In the genomic region with DNA sequence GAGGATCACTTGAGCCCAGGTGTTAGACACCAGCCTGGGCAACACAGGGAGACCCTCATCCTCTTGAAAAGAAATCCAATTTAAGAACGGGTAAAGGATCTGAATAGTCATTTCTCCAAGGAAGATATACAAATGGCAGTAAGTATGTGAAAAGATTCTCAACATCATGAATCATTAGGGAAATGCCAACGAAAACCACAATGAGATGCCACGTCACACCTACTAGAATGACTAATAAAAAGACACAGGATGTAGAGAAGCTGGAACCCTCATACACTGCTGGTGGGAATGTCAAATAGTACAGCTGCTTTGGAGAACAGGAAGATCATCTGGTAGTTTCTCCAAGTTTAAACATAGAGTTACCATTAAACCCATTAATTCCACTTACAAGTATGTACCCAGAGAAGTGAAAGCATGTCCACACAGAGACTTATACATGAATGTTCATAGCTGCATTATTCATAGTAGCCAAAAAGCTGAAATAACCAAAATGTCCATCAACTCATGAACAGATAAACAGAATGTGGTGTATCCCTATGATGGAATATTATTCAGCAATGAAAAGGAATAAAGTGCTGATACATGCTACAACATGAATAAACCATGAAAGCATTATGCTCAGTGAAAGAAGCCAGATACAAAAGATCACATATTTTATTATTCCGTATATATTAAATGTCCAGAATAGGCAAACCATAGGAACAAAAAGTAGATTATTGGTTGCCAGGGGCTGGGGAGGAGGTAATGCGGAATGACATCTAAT, we compare ENCODE assay signal across 9 cellular contexts. TPM values are rescaled to one million over a fixed set of nuclear protein-coding genes. Genes with fewer than 3 reads are reported as not detected.
A peak's percentile ranks its signal among the peaks of the same experiment; 100 is the strongest.
DNase-seq lines count a peak whose midpoint lies in the region; ATAC-seq and TF ChIP-seq lines count a peak whose summit lies in the region.
"Had no signal": no experiment of that assay in that cellular context is flagged by ENCODE, and none has a peak within 500 bp of the region (broad histone marks: within the 10 kb centered on the region; RNA-seq: fewer than 3 reads in every experiment).

No MANE protein-coding gene starts in this region.

- CTCF ChIA-PET in OCI-LY7 (lab: Charles Lee; ENCODE audit: unreplicated experiment): no interaction called here

- TF ChIP-seq CTCF in OCI-LY7 (conservative IDR thresholded peaks at IDR 0.05; ENCODE audit: low read length): no peak

- H3K27ac Mint-ChIP-seq in memory B cell (no peak overlapping the region), immature natural killer cell (no peak overlapping the region)

- no peaks in the 10 kb centered on the region for H3K4me1 ChIP-seq in OCI-LY7 (ENCODE audit: insufficient read depth, low read length, poor library complexity, severe bottlenecking)

- DNase-seq in EL (peak; percentile 98), memory B cell (ENCODE audit: low spot score in 2 of 2) (no peak), OCI-LY7 (ENCODE audit: low spot score) (no peak), NCI-H2171 (lab: John Stamatoyannopoulos, UW) (no peak), immature natural killer cell (no peak), 8988T (no peak)
- DNase-seq in activated T-cell treated with anti-CD3 and anti-CD28 coated beads, Interleukin-2, amount 50 U/mL, for 4 hours: no peak

- no TSS peak for BruUV-seq in OCI-LY7 (replicated peaks; lab: Mats Ljungman, UMichigan)

- H3K4me1 Mint-ChIP-seq in activated T-cell treated with anti-CD3 and anti-CD28 coated beads, Interleukin-2, amount 50 U/mL, for 4 hours (ENCODE audit: low read depth): peaks cover 12% of the 10 kb centered on the region
- H3K4me1 Mint-ChIP-seq in memory B cell (peaks cover 7% of the 10 kb centered on the region), immature natural killer cell (peaks cover 0 to 6% of the 10 kb centered on the region in 2 donors)

- H3K36me3 ChIP-seq in OCI-LY7 (ENCODE audit: insufficient read depth, low read length): no peaks in the 10 kb centered on the region

- peak; percentile 59 for ATAC-seq in HG03558 (IDR thresholded peaks at IDR 0.05; ENCODE audit: extremely low read depth, unreplicated experiment)
- ATAC-seq in activated T-cell treated with anti-CD3 and anti-CD28 coated beads, Interleukin-2, amount 50 U/mL, for 4 hours: peak; percentile 94 to 95
- peak; percentile 70 for ATAC-seq in memory B cell (ENCODE audit: low read depth)

- no peaks in the 10 kb centered on the region for H3K9me3 Mint-ChIP-seq in activated T-cell treated with anti-CD3 and anti-CD28 coated beads, Interleukin-2, amount 50 U/mL, for 4 hours
- H3K9me3 Mint-ChIP-seq in memory B cell: no peaks in the 10 kb centered on the region
- H3K9me3 Mint-ChIP-seq in immature natural killer cell: no peaks in the 10 kb centered on the region

- H3K79me2 ChIP-seq in OCI-LY7 (ENCODE audit: insufficient read depth, low read depth, low read length): no peaks in the 10 kb centered on the region

- no peak overlapping the region for H3K4me3 Mint-ChIP-seq in activated T-cell treated with anti-CD3 and anti-CD28 coated beads, Interleukin-2, amount 50 U/mL, for 4 hours
- H3K4me3 Mint-ChIP-seq in memory B cell: no peak overlapping the region
- no peak overlapping the region for H3K4me3 Mint-ChIP-seq in immature natural killer cell

- H3K9me2 ChIP-seq in OCI-LY7 (ENCODE audit: insufficient read depth, low read length): no peaks in the 10 kb centered on the region

- no peaks in the 10 kb centered on the region for H4K20me1 ChIP-seq in OCI-LY7 (ENCODE audit: insufficient read depth, low read length)

- no peaks in the 10 kb centered on the region for H3K27me3 Mint-ChIP-seq in activated T-cell treated with anti-CD3 and anti-CD28 coated beads, Interleukin-2, amount 50 U/mL, for 4 hours (ENCODE audit: low read depth)
- peaks cover 3% of the 10 kb centered on the region for H3K27me3 Mint-ChIP-seq in memory B cell
- H3K27me3 Mint-ChIP-seq in immature natural killer cell (ENCODE audit: low read depth in 3 of 3): peaks cover 0 to 3% (median 0%) of the 10 kb centered on the region in 3 donors

- POLR2A ChIA-PET in OCI-LY7 (lab: Charles Lee): interaction anchor here (0.5 kb wide), 1 partner anchor 10 kb away, joined by 3 read pairs; no protein-coding TSS in a partner anchor

- H2AFZ ChIP-seq in OCI-LY7 (ENCODE audit: low read length): no peak overlapping the region

- H3K27ac ChIP-seq in OCI-LY7 (ENCODE audit: low read depth, low read length, poor library complexity, severe bottlenecking): no peak overlapping the region
- H3K27ac ChIP-seq: HL-60 had no signal

- H3K9me3 ChIP-seq in OCI-LY7 (ENCODE audit: low read length): no peaks in the 10 kb centered on the region

- H3K4me2 ChIP-seq in OCI-LY7 (ENCODE audit: low read length): no peak overlapping the region

- intact Hi-C loops in OCI-LY7 (cut with micrococcal nuclease; ENCODE audit: unreplicated experiment): no loop called here

- no peak overlapping the region for H3K4me3 ChIP-seq in OCI-LY7 (ENCODE audit: low read depth, low read length, poor library complexity, severe bottlenecking)

- no peaks in the 10 kb centered on the region for H3K36me3 Mint-ChIP-seq in activated T-cell treated with anti-CD3 and anti-CD28 coated beads, Interleukin-2, amount 50 U/mL, for 4 hours (ENCODE audit: insufficient read depth)
- H3K36me3 Mint-ChIP-seq in memory B cell: no peaks in the 10 kb centered on the region
- H3K36me3 Mint-ChIP-seq in immature natural killer cell: no peaks in the 10 kb centered on the region

RNA-seq across cellular contexts. Expression of a gene that starts 13.1 kb away (rescaled TPM):
- 100 to 1,000 TPM; 109 to 137 (median 118) TPM for total RNA-seq in activated T-cell treated with anti-CD3 and anti-CD28 coated beads, Interleukin-2, amount 50 U/mL, for 4 hours
- 17.2 and 18.0 TPM in 2 replicates for total RNA-seq in OCI-LY7 (2014; rRNA removed; shearing (Covaris generic))
- 79.7 and 91.7 TPM in 2 replicates for total RNA-seq in OCI-LY7 (2022)
- 1 to 10 TPM in 2 of 3 donors, under 1 TPM in 1; 0.58 to 8.1 (median 3.3) TPM for polyA plus RNA-seq in immature natural killer cell
